Comparison of ENCODE assay signal across 26 cellular contexts in the genomic region with DNA sequence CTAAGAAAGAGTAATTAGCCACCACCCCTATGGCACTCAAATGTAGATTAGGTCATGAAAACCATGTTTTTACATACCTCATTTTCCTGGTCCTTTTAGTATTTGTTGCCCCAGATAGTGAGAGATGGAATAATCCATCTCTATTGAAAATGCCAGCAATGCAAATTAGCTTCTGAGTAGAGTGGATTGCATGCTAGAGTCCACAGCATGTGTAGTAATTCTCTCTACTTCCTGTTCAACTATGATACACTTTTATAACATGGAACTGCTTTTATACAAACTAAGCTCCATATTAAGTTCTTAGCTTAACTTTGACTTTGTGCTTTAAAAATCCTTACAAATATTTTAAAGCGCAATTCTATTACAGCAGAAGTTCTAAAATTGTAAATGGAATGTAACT.
"Had no signal": no experiment of that assay in that cellular context is flagged by ENCODE, and none has a peak within 500 bp of the region (broad histone marks: within the 10 kb centered on the region; RNA-seq: fewer than 3 reads in every experiment).

No MANE protein-coding gene starts in this region.

- H3K4me1 Mint-ChIP-seq: activated CD4-positive, alpha-beta memory T cell treated with anti-CD3 and anti-CD28 coated beads, Interleukin-2, amount 10 ng/mL, durations not matched to agents 7 days and 5 days; activated CD4-positive, alpha-beta T cell treated with anti-CD3 and anti-CD28 coated beads for 36 hours; activated T-helper 17 cell treated with anti-CD3 and anti-CD28 coated beads, Interleukin-2, amount 50 U/mL, for 72 hours; T-helper 17 cell had no signal

- H3K27ac Mint-ChIP-seq: activated CD4-positive, alpha-beta memory T cell treated with anti-CD3 and anti-CD28 coated beads, Interleukin-2, amount 10 ng/mL, durations not matched to agents 7 days and 5 days; activated CD4-positive, alpha-beta T cell treated with anti-CD3 and anti-CD28 coated beads for 36 hours; activated naive CD4-positive, alpha-beta T cell treated with anti-CD3 and anti-CD28 coated beads for 36 hours; activated naive CD8-positive, alpha-beta T cell; activated T-helper 17 cell treated with anti-CD3 and anti-CD28 coated beads, Interleukin-2, amount 50 U/mL, for 72 hours; T-helper 17 cell had no signal

- H3K27me3 ChIP-seq: brain microvascular endothelial cell, cardiac muscle cell, MG63 had no signal

- H3K4me3 ChIP-seq: cardiac muscle cell, MG63, PC-9 had no signal

- DNase-seq: activated CD4-positive, alpha-beta memory T cell treated with anti-CD3 and anti-CD28 coated beads, Interleukin-2, amount 10 ng/mL, durations not matched to agents 7 days and 5 days; activated CD4-positive, alpha-beta T cell treated with anti-CD3 and anti-CD28 coated beads for 36 hours; activated CD4-positive, alpha-beta T cell treated with anti-CD3 and anti-CD28 coated beads, Interleukin-2, amount 50 U/mL, for 1 hour; activated CD4-positive, CD25-positive, alpha-beta regulatory T cell; activated gamma-delta T cell; activated naive CD4-positive, alpha-beta T cell treated with anti-CD3 and anti-CD28 coated beads for 36 hours; activated T-cell treated with anti-CD3 and anti-CD28 coated beads for 4 hours; activated T-cell treated with anti-CD3 and anti-CD28 coated beads, Interleukin-2, amount 50 U/mL, for 48 hours; amygdala; brain microvascular endothelial cell; MG63; NCI-H1092; NCI-H1417; NCI-H2029; NCI-H345; NCI-H510A; NCI-H526 treated with DMSO at 0.1 percent for 48 hours; NCI-H82; PC-9; SHP77 treated with DMSO at 0.1 percent for 48 hours; T-helper 17 cell; T-helper 9 cell had no signal

- H3K36me3 Mint-ChIP-seq: activated naive CD8-positive, alpha-beta T cell had no signal

- H3K9me3 Mint-ChIP-seq: activated CD4-positive, alpha-beta memory T cell treated with anti-CD3 and anti-CD28 coated beads, Interleukin-2, amount 10 ng/mL, durations not matched to agents 7 days and 5 days had no signal

- H3K4me3 Mint-ChIP-seq: activated CD4-positive, alpha-beta memory T cell treated with anti-CD3 and anti-CD28 coated beads, Interleukin-2, amount 10 ng/mL, durations not matched to agents 7 days and 5 days; activated CD4-positive, alpha-beta T cell treated with anti-CD3 and anti-CD28 coated beads for 36 hours; activated naive CD4-positive, alpha-beta T cell treated with anti-CD3 and anti-CD28 coated beads for 36 hours; activated naive CD8-positive, alpha-beta T cell; activated T-helper 17 cell treated with anti-CD3 and anti-CD28 coated beads, Interleukin-2, amount 50 U/mL, for 72 hours; T-helper 17 cell had no signal

- H3K27me3 Mint-ChIP-seq: activated CD4-positive, alpha-beta memory T cell treated with anti-CD3 and anti-CD28 coated beads, Interleukin-2, amount 10 ng/mL, durations not matched to agents 7 days and 5 days; activated CD4-positive, alpha-beta T cell treated with anti-CD3 and anti-CD28 coated beads for 36 hours; activated naive CD8-positive, alpha-beta T cell; activated T-helper 17 cell treated with anti-CD3 and anti-CD28 coated beads, Interleukin-2, amount 50 U/mL, for 72 hours; T-helper 17 cell had no signal

- FAIRE-seq: TTC549 had no signal

- H2AFZ ChIP-seq: PC-9 had no signal

- H3K27ac ChIP-seq: brain microvascular endothelial cell, cardiac muscle cell, PC-9 had no signal

- H3K9me3 ChIP-seq: MG63 had no signal

- ATAC-seq: activated CD4-positive, alpha-beta T cell treated with anti-CD3 and anti-CD28 coated beads for 36 hours; activated T-helper 17 cell treated with anti-CD3 and anti-CD28 coated beads, Interleukin-2, amount 50 U/mL, for 72 hours; T-helper 17 cell had no signal

- H3K4me2 ChIP-seq: PC-9 had no signal

- H3K36me3 ChIP-seq: brain microvascular endothelial cell, cardiac muscle cell, MG63 had no signal
